ENCODE assay signal across 1 cellular context in genomic region chr19:11420894-11421606, GRCh38.
A peak's percentile ranks its signal among the peaks of the same experiment; 100 is the strongest.
TF ChIP-seq lines count a peak whose summit lies in the region.

No MANE protein-coding gene starts in this region.

TF ChIP-seq in HepG2, 621 proteins besides CTCF, POLR2A, EP300 and RAD21:
- no peak for TF ChIP-seq NR1H2 (CRISPR knock-in tag; IDR thresholded peaks at IDR 0.05; ENCODE audit: borderline replicate concordance, low read depth)
- 0 out of 2 replicates have a peak, but pooled peaks have one; percentile 6 for TF ChIP-seq ZNF687 (CRISPR knock-in tag; IDR thresholded peaks at IDR 0.05)
- TF ChIP-seq SP4 (CRISPR knock-in tag; IDR thresholded peaks at IDR 0.05), result 0 out of 2 replicates have a peak, but pooled peaks have one; percentile 20
- no peak for TF ChIP-seq HDAC1 (CRISPR knock-in tag; IDR thresholded peaks at IDR 0.05)
- TF ChIP-seq REXO4 (CRISPR knock-in tag; IDR thresholded peaks at IDR 0.05; ENCODE audit: borderline replicate concordance), result no peak
- no peak for TF ChIP-seq GABPB1 (CRISPR knock-in tag; IDR thresholded peaks at IDR 0.05)
